Comparison of ENCODE assay signal across 1 cellular context in genomic region chr15:37682304-37682703, GRCh38.
TF ChIP-seq lines count a peak whose summit lies in the region.

No MANE protein-coding gene starts in this region.

TF ChIP-seq in SK-N-SH treated with all-trans-retinoic acid at 6 μM for 48 hours, 23 proteins besides CTCF, POLR2A, EP300 and RAD21 (continued from another document):
- no peak for TF ChIP-seq PATZ1 (CRISPR knock-in tag; IDR thresholded peaks at IDR 0.05; ENCODE audit: borderline replicate concordance)
